ENCODE assay signal across 1 cellular context in the genomic region with DNA sequence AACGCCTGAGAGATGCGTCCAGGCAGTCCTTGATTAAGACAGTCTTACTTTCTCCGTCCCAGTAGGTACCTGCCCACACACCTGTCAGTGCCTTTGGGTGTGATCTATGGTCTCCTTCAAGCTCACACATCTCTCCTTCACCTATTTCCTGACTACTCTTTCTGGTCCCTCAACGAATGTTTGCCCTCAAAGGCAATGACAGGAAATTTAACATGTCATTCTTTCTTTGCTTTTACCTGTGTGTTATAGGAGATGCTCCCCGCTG.
TF ChIP-seq lines count a peak whose summit lies in the region.

No MANE protein-coding gene starts in this region.

TF ChIP-seq in H1, 55 proteins besides CTCF, POLR2A, EP300 and RAD21:
- TF ChIP-seq SAP30 (IDR thresholded peaks at IDR 0.05; ENCODE audit: insufficient read depth, insufficient replicate concordance, low read length) (no peak), SP4 (IDR thresholded peaks at IDR 0.05; ENCODE audit: low read length) (no peak), TEAD4 (IDR thresholded peaks at IDR 0.05; ENCODE audit: low read depth, low read length) (no peak), HDAC6 (IDR thresholded peaks at IDR 0.05; ENCODE audit: low read depth, low read length) (no peak)
